1 cellular context compared by ENCODE assay signal in genomic region chr5:109412981-109413402, GRCh38.
TF ChIP-seq lines count a peak whose summit lies in the region.

No MANE protein-coding gene starts in this region.

TF ChIP-seq in neural cell, 6 proteins besides CTCF, POLR2A, EP300 and RAD21 (continued from another document):
- TF ChIP-seq MXI1 (conservative IDR thresholded peaks at IDR 0.05; ENCODE audit: poor library complexity, severe bottlenecking) (no peak), SMC3 (conservative IDR thresholded peaks at IDR 0.05; ENCODE audit: poor library complexity) (no peak)
